Comparison of ENCODE assay signal across 8 cellular contexts in genomic region chr5:51099173-51099853, GRCh38.
"Had no signal": no experiment of that assay in that cellular context is flagged by ENCODE, and none has a peak within 500 bp of the region (broad histone marks: within the 10 kb centered on the region; RNA-seq: fewer than 3 reads in every experiment).

No MANE protein-coding gene starts in this region.

- FAIRE-seq: HepG2 had no signal

- H2AFZ ChIP-seq: GM23248 had no signal

- ATAC-seq: HCT116, HepG2 had no signal

- H3K36me3 ChIP-seq: HAP-1 had no signal

- H3K27ac ChIP-seq: GM23248, HL-60 had no signal

- H3K9ac ChIP-seq: GM23248 had no signal

- H3K4me1 ChIP-seq: HAP-1 had no signal

- H3K9me3 ChIP-seq: HAP-1 had no signal

- H3K4me3 ChIP-seq: GM23248, HAP-1 had no signal

- DNase-seq: GM23248, GOT3, H7, HFFc6 had no signal
